Comparison of ENCODE assay signal across 1 cellular context in genomic region chr19:37963190-37963947, GRCh38.
TF ChIP-seq lines count a peak whose summit lies in the region.

No MANE protein-coding gene starts in this region.

TF ChIP-seq in GM12878, 131 proteins besides CTCF, POLR2A, EP300 and RAD21:
- TF ChIP-seq MTA2 (IDR thresholded peaks at IDR 0.05; ENCODE audit: low read depth) (0 out of 2 replicates have a peak, but pooled peaks have one; percentile 18), SMARCA5 (IDR thresholded peaks at IDR 0.05) (no peak), SPI1 (IDR thresholded peaks at IDR 0.05; ENCODE audit: borderline replicate concordance, insufficient read depth, low read depth, low read length) (peak; percentile 62; the same call in 1 of the 2 replicates), EED (IDR thresholded peaks at IDR 0.05; ENCODE audit: low read depth) (peak; percentile 39; the same call in 1 of the 2 replicates), CEBPZ (IDR thresholded peaks at IDR 0.05; ENCODE audit: low read depth, low read length) (no peak), RUNX3 (IDR thresholded peaks at IDR 0.05; ENCODE audit: low read length) (peak; percentile 48; the same call in 1 of the 2 replicates), POU2F2 (IDR thresholded peaks at IDR 0.05; ENCODE audit: borderline replicate concordance, low read depth, low read length) (0 out of 3 replicates have a peak, but pooled peaks have one; percentile 15), JUND (IDR thresholded peaks at IDR 0.05; ENCODE audit: low read depth, low read length) (no peak), ZNF687 (IDR thresholded peaks at IDR 0.05) (peak; percentile 69), SKIL (IDR thresholded peaks at IDR 0.05; ENCODE audit: low read depth, poor library complexity, severe bottlenecking) (peak; percentile 11)
